In the genomic region with DNA sequence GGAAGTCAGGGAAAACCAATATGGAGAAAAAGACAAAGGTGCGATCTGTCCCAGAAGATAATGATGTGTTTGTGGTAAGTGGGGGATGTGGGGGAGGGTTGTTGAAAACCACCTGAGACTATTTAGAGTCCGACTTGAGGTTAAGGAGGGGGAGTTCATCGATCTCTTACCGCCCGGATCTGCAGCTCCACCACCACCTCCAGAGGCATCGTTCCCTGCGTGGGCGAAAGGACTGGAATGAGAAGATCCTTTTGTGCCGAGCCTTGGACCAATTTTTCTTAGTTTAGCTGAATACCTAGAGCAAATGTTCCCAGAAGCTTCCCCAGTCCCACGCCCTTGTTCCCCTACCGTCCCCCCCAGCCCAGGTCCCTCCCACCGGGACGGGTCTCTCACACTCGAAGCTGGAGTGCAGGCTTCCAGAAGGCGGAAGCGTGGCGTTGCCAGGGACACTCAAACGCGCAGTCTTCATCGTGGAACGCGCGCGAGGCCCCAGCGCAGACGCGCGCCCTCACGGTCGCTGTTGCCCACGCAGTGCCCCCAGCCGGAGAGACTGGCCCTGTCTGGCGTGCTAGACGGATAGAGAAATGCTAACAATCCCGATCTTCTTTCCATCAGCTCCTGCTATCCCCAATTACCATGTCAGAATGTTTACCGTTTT, we compare ENCODE assay signal across 1 cellular context.
A peak's percentile ranks its signal among the peaks of the same experiment; 100 is the strongest.
TF ChIP-seq lines count a peak whose summit lies in the region.

SPATA6L (minus strand) TSS at position 439 of the 658 bp plus-strand sequence; CDS start at position 209, 230 bp downstream.

TF ChIP-seq in HepG2, 621 proteins besides CTCF, POLR2A, EP300 and RAD21 (continued from another document and continues in another):
- TF ChIP-seq TERF1 (CRISPR knock-in tag; IDR thresholded peaks at IDR 0.05), result no peak
- peak; percentile 83 for TF ChIP-seq ZC3H13 (CRISPR knock-in tag; IDR thresholded peaks at IDR 0.05)
- TF ChIP-seq CCDC6 (CRISPR knock-in tag; IDR thresholded peaks at IDR 0.05), result peak; percentile 34; the same call in 1 of the 2 replicates
- TF ChIP-seq MXD4 (CRISPR knock-in tag; IDR thresholded peaks at IDR 0.05), result peak; percentile 73
- peak; percentile 73 for TF ChIP-seq GABPB1 (CRISPR knock-in tag; IDR thresholded peaks at IDR 0.05)
- peak; percentile 58 for TF ChIP-seq KMT2A (CRISPR knock-in tag; IDR thresholded peaks at IDR 0.05)
- TF ChIP-seq HDAC1 (CRISPR knock-in tag; IDR thresholded peaks at IDR 0.05), result peak; percentile 69; the same call in 1 of the 2 replicates
- TF ChIP-seq HES4 (CRISPR knock-in tag; IDR thresholded peaks at IDR 0.05; ENCODE audit: borderline replicate concordance), result 0 out of 2 replicates have a peak, but pooled peaks have one; percentile 34
- TF ChIP-seq RBFOX2 (IDR thresholded peaks at IDR 0.05; ENCODE audit: low read depth, low read length), result peak; percentile 70
- peak; percentile 32; the same call in 1 of the 2 replicates for TF ChIP-seq CSRNP1 (CRISPR knock-in tag; IDR thresholded peaks at IDR 0.05)
- TF ChIP-seq ZNF713 (CRISPR knock-in tag; IDR thresholded peaks at IDR 0.05), result 0 out of 2 replicates have a peak, but pooled peaks have one; percentile 56
- peak; percentile 27; the same call in 1 of the 2 replicates for TF ChIP-seq ZFY (CRISPR knock-in tag; IDR thresholded peaks at IDR 0.05)
- TF ChIP-seq NONO (IDR thresholded peaks at IDR 0.05), result no peak
- 0 out of 2 replicates have a peak, but pooled peaks have one; percentile 39 for TF ChIP-seq NONO (CRISPR knock-in tag; conservative IDR thresholded peaks at IDR 0.05)
- peak; percentile 40 for TF ChIP-seq ZNF883 (CRISPR knock-in tag; IDR thresholded peaks at IDR 0.05; ENCODE audit: not compliant biosample characterization)
- no peak for TF ChIP-seq SRF (IDR thresholded peaks at IDR 0.05; ENCODE audit: low read depth, low read length)
- TF ChIP-seq ZNF362 (CRISPR knock-in tag; IDR thresholded peaks at IDR 0.05; ENCODE audit: borderline replicate concordance), result 0 out of 2 replicates have a peak, but pooled peaks have one; percentile 13
- peak; percentile 79 for TF ChIP-seq AGO2 (optimal IDR thresholded peaks at IDR 0.05; ENCODE audit: low read depth, low read length)
- peak; percentile 50; the same call in 1 of the 2 replicates for TF ChIP-seq GMEB1 (CRISPR knock-in tag; IDR thresholded peaks at IDR 0.05; ENCODE audit: borderline replicate concordance)
- no peak for TF ChIP-seq TSC22D2 (CRISPR knock-in tag; IDR thresholded peaks at IDR 0.05; ENCODE audit: borderline replicate concordance)
- 0 out of 2 replicates have a peak, but pooled peaks have one; percentile 35 for TF ChIP-seq CHD2 (IDR thresholded peaks at IDR 0.05; ENCODE audit: low read depth, low read length)
- no peak for TF ChIP-seq CEBPB (IDR thresholded peaks at IDR 0.05; ENCODE audit: borderline replicate concordance, low read depth, low read length)
- 0 out of 2 replicates have a peak, but pooled peaks have one; percentile 46 for TF ChIP-seq SRY (CRISPR knock-in tag; IDR thresholded peaks at IDR 0.05)
- peak; percentile 25; the same call in 1 of the 2 replicates for TF ChIP-seq TBX2 (CRISPR knock-in tag; IDR thresholded peaks at IDR 0.05; ENCODE audit: borderline replicate concordance)
- TF ChIP-seq MAX (IDR thresholded peaks at IDR 0.05), result peak; percentile 76
- TF ChIP-seq YEATS4 (CRISPR knock-in tag; IDR thresholded peaks at IDR 0.05; ENCODE audit: borderline replicate concordance), result 0 out of 2 replicates have a peak, but pooled peaks have one; percentile 36
- TF ChIP-seq HNF1B (CRISPR knock-in tag; IDR thresholded peaks at IDR 0.05), result 0 out of 2 replicates have a peak, but pooled peaks have one; percentile 53
- TF ChIP-seq ZMYM4 (CRISPR knock-in tag; IDR thresholded peaks at IDR 0.05), result peak; percentile 57
- TF ChIP-seq BCL6 (CRISPR knock-in tag; IDR thresholded peaks at IDR 0.05), result 0 out of 2 replicates have a peak, but pooled peaks have one; percentile 9
- TF ChIP-seq SAP130 (CRISPR knock-in tag; IDR thresholded peaks at IDR 0.05; ENCODE audit: low read depth), result peak; percentile 80
- TF ChIP-seq, protein P1, sequence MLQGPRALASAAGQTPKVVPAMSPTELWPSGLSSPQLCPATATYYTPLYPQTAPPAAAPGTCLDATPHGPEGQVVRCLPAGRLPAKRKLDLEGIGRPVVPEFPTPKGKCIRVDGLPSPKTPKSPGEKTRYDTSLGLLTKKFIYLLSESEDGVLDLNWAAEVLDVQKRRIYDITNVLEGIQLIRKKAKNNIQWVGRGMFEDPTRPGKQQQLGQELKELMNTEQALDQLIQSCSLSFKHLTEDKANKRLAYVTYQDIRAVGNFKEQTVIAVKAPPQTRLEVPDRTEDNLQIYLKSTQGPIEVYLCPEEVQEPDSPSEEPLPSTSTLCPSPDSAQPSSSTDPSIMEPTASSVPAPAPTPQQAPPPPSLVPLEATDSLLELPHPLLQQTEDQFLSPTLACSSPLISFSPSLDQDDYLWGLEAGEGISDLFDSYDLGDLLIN (CRISPR knock-in tag; IDR thresholded peaks at IDR 0.05; ENCODE audit: borderline replicate concordance), result no peak
- peak; percentile 54; the same call in 1 of the 2 replicates for TF ChIP-seq PITX1 (CRISPR knock-in tag; IDR thresholded peaks at IDR 0.05)
- TF ChIP-seq HMG20A (CRISPR knock-in tag; IDR thresholded peaks at IDR 0.05; ENCODE audit: borderline replicate concordance), result 0 out of 2 replicates have a peak, but pooled peaks have one; percentile 9
- peak; percentile 57; the same call in 1 of the 2 replicates for TF ChIP-seq MXD3 (CRISPR knock-in tag; IDR thresholded peaks at IDR 0.05)
- TF ChIP-seq, protein P2, sequence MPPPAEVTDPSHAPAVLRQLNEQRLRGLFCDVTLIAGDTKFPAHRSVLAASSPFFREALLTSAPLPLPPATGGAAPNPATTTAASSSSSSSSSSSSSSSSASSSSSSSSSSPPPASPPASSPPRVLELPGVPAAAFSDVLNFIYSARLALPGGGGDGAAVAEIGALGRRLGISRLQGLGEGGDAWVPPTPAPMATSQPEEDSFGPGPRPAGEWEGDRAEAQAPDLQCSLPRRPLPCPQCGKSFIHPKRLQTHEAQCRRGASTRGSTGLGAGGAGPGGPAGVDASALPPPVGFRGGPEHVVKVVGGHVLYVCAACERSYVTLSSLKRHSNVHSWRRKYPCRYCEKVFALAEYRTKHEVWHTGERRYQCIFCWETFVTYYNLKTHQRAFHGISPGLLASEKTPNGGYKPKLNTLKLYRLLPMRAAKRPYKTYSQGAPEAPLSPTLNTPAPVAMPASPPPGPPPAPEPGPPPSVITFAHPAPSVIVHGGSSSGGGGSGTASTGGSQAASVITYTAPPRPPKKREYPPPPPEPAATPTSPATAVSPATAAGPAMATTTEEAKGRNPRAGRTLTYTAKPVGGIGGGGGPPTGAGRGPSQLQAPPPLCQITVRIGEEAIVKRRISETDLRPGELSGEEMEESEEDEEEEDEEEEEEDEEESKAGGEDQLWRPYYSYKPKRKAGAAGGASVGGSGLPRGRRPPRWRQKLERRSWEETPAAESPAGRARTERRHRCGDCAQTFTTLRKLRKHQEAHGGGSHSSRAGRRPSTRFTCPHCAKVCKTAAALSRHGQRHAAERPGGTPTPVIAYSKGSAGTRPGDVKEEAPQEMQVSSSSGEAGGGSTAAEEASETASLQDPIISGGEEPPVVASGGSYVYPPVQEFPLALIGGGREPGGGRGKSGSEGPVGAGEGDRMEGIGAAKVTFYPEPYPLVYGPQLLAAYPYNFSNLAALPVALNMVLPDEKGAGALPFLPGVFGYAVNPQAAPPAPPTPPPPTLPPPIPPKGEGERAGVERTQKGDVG (CRISPR knock-in tag; IDR thresholded peaks at IDR 0.05; ENCODE audit: borderline replicate concordance), result 0 out of 2 replicates have a peak, but pooled peaks have one; percentile 28
- peak; percentile 52; the same call in 1 of the 2 replicates for TF ChIP-seq ELF3 (CRISPR knock-in tag; IDR thresholded peaks at IDR 0.05)
- TF ChIP-seq, protein P3, sequence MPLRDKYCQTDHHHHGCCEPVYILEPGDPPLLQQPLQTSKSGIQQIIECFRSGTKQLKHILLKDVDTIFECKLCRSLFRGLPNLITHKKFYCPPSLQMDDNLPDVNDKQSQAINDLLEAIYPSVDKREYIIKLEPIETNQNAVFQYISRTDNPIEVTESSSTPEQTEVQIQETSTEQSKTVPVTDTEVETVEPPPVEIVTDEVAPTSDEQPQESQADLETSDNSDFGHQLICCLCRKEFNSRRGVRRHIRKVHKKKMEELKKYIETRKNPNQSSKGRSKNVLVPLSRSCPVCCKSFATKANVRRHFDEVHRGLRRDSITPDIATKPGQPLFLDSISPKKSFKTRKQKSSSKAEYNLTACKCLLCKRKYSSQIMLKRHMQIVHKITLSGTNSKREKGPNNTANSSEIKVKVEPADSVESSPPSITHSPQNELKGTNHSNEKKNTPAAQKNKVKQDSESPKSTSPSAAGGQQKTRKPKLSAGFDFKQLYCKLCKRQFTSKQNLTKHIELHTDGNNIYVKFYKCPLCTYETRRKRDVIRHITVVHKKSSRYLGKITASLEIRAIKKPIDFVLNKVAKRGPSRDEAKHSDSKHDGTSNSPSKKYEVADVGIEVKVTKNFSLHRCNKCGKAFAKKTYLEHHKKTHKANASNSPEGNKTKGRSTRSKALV (CRISPR knock-in tag; IDR thresholded peaks at IDR 0.05), result peak; percentile 30; the same call in 1 of the 2 replicates
- peak; percentile 86 for TF ChIP-seq KDM2A (CRISPR knock-in tag; IDR thresholded peaks at IDR 0.05; ENCODE audit: borderline replicate concordance, low read depth)
- TF ChIP-seq SALL1 (CRISPR knock-in tag; IDR thresholded peaks at IDR 0.05), result peak; percentile 77
- TF ChIP-seq, protein P4, sequence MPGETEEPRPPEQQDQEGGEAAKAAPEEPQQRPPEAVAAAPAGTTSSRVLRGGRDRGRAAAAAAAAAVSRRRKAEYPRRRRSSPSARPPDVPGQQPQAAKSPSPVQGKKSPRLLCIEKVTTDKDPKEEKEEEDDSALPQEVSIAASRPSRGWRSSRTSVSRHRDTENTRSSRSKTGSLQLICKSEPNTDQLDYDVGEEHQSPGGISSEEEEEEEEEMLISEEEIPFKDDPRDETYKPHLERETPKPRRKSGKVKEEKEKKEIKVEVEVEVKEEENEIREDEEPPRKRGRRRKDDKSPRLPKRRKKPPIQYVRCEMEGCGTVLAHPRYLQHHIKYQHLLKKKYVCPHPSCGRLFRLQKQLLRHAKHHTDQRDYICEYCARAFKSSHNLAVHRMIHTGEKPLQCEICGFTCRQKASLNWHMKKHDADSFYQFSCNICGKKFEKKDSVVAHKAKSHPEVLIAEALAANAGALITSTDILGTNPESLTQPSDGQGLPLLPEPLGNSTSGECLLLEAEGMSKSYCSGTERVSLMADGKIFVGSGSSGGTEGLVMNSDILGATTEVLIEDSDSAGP (CRISPR knock-in tag; IDR thresholded peaks at IDR 0.05; ENCODE audit: borderline replicate concordance), result peak; percentile 59
